1 cellular context compared by ENCODE assay signal in the genomic region with DNA sequence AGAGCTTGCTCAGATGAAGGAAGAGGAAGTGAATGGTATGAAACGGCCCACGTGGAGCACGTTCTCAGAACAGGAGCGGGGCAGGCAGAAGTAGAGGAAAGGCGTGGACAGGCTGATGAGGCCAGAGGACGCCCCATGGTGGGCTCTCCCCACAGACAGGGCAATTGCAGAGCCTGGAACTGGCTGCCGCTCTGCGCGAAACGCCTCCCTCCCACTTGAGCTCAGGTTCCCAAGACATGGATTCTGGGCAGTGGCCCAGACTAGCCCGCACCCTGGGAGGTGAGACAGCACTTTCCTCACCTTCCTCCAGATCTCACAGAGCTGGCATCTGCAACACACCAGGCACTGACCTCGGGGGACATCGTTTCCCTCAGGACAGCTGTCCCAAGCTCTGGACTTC.
TF ChIP-seq lines count a peak whose summit lies in the region.

No MANE protein-coding gene starts in this region.

TF ChIP-seq in K562, 482 proteins besides CTCF, POLR2A, EP300 and RAD21 (continued from another document):
- no peak for TF ChIP-seq SMARCA5 (IDR thresholded peaks at IDR 0.05)
